ENCODE assay signal across 8 cellular contexts in the genomic region with DNA sequence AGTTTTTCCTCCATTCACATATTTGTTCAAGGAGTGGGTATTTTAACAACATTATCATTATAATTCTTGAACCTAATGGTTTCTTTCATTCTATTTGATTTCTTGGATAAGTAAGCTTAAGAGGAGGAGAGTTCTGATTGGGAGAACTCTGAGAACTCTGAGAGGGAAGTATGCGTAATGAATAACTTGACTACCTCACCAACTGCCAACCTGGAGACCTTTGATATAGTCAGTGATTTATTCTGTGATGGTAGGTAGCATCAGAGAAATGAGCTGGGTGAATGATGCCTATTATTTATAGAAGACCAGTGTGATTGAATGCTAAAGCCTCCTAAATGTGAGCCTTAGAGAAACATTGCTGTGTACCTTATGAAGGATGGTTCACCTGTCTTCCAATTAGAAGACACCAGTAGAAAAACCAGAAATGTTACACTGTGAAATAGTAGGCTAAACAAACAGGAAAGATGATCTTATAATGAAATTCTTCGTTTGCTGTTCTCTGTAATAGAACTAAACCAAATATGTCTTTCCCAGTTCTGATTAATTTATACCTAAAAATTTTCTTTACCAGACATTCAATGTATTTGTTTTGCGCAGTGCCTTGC.
A peak's percentile ranks its signal among the peaks of the same experiment; 100 is the strongest.
DNase-seq lines count a peak whose midpoint lies in the region; ATAC-seq, FAIRE-seq and TF ChIP-seq lines count a peak whose summit lies in the region.
"Had no signal": no experiment of that assay in that cellular context is flagged by ENCODE, and none has a peak within 500 bp of the region (broad histone marks: within the 10 kb centered on the region; RNA-seq: fewer than 3 reads in every experiment).

No MANE protein-coding gene starts in this region.

- H3K4me1 Mint-ChIP-seq in stimulated activated effector memory CD8-positive, alpha-beta T cell treated with anti-CD3 and anti-CD28 coated beads, Interleukin-12 subunit alpha, Interleukin-12 subunit beta, amount 100 ng/mL, for 72 hours, result peaks cover 53% of the 10 kb centered on the region

- DNase-seq in GM19239 (ENCODE audit: insufficient read length, low spot score) (no peak), SK-N-MC (ENCODE audit: low read depth, low spot score) (no peak), fibroblast of the aortic adventitia (ENCODE audit: low read depth) (no peak), NCI-H2107 (lab: John Stamatoyannopoulos, UW) (no peak), omental fat pad (ENCODE audit: low spot score) (no peak)
- no peak for DNase-seq in stimulated activated effector memory CD8-positive, alpha-beta T cell treated with anti-CD3 and anti-CD28 coated beads, Interleukin-12 subunit alpha, Interleukin-12 subunit beta, amount 100 ng/mL, for 72 hours (ENCODE audit: low spot score in 2 of 2)

- no peaks in the 10 kb centered on the region for H3K9me3 ChIP-seq in SK-N-MC (ENCODE audit: low read depth, low read length)

- H3K36me3 ChIP-seq in SK-N-MC (ENCODE audit: insufficient read depth, low read length), result no peaks in the 10 kb centered on the region

- no peaks in the 10 kb centered on the region for H3K9me3 Mint-ChIP-seq in stimulated activated effector memory CD8-positive, alpha-beta T cell treated with anti-CD3 and anti-CD28 coated beads, Interleukin-12 subunit alpha, Interleukin-12 subunit beta, amount 100 ng/mL, for 72 hours

- H3K4me3 ChIP-seq in SK-N-MC (peak overlapping the region; percentile 74), fibroblast of the aortic adventitia (ENCODE audit: low read depth, low read length) (peak overlapping the region; percentile 81)

- peak overlapping the region; percentile 76 for H3K4me3 Mint-ChIP-seq in stimulated activated effector memory CD8-positive, alpha-beta T cell treated with anti-CD3 and anti-CD28 coated beads, Interleukin-12 subunit alpha, Interleukin-12 subunit beta, amount 100 ng/mL, for 72 hours

- H3K9ac ChIP-seq in SK-N-MC (ENCODE audit: insufficient read length), result no peak overlapping the region
- H3K9ac ChIP-seq: parathyroid adenoma had no signal

- TF ChIP-seq CTCF in fibroblast of the aortic adventitia (IDR thresholded peaks at IDR 0.05; ENCODE audit: insufficient read depth, low read length), result no peak
- TF ChIP-seq CTCF in omental fat pad (IDR thresholded peaks at IDR 0.05), result no peak

- peak; percentile 11 for FAIRE-seq in GM19239 (lab: Jason Lieb, UNC)

- H3K36me3 Mint-ChIP-seq in stimulated activated effector memory CD8-positive, alpha-beta T cell treated with anti-CD3 and anti-CD28 coated beads, Interleukin-12 subunit alpha, Interleukin-12 subunit beta, amount 100 ng/mL, for 72 hours, result peaks cover 27% of the 10 kb centered on the region

- H3K27ac ChIP-seq in SK-N-MC, result peak overlapping the region; percentile 87
- H3K27ac ChIP-seq: parathyroid adenoma had no signal

- H3K27ac Mint-ChIP-seq in stimulated activated effector memory CD8-positive, alpha-beta T cell treated with anti-CD3 and anti-CD28 coated beads, Interleukin-12 subunit alpha, Interleukin-12 subunit beta, amount 100 ng/mL, for 72 hours, result peak overlapping the region; percentile 91

- ATAC-seq in stimulated activated effector memory CD8-positive, alpha-beta T cell treated with anti-CD3 and anti-CD28 coated beads, Interleukin-12 subunit alpha, Interleukin-12 subunit beta, amount 100 ng/mL, for 72 hours, result no peak
- ATAC-seq in omental fat pad (ENCODE audit: low FRiP score), result no peak
- no peak for ATAC-seq in HG02759 (IDR thresholded peaks at IDR 0.05; ENCODE audit: unreplicated experiment)
